ENCODE assay signal across 8 cellular contexts in the genomic region with DNA sequence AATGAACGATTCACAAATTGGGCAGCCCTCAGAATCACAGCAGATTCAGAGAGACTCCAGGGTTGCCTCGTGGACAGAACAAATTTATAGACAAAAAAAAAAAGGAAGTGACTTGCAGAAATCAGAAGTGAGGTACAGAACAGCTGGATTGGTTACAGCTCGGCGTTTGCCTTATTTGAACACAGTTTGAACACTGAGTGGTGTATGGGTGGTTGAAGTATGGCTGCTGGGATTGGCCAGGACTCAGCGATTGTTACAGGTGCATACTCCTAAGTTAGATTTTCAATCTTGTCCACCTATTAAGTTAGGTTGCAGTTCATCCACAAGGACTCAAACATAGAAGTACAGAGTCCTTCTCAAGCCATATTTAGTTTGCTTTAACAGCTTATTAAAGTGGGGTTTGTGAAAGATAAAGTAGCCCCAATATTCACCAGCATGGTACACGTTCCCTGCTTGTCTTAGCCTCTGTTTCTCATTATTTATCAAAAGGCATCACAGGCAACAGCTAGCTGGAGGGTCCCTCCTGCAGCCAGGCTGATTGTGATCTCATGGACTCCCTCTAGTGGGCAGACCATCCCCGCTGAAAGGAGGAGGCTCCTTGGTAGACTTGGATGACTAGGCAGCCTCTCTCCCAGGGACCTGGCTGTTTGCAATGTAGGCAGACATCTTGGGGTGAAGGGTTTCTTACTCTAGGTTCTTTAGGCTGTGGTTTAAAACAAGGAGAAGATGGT.
DNase-seq lines count a peak whose midpoint lies in the region; ATAC-seq and TF ChIP-seq lines count a peak whose summit lies in the region.

No MANE protein-coding gene starts in this region.

- DNase-seq in GDM1 (lab: John Stamatoyannopoulos, UW) (peak; percentile 56), HS-27A (ENCODE audit: low read depth) (peak; percentile 51), RWPE2 (ENCODE audit: low spot score) (no peak), astrocyte of the spinal cord (ENCODE audit: low read depth, low spot score) (peak; percentile 56), inferior parietal cortex (ENCODE audit: extremely low spot score) (peak; percentile 50), DMS79 (lab: John Stamatoyannopoulos, UW) (no peak), middle frontal gyrus (ENCODE audit: extremely low spot score, low spot score) (no peak)
- DNase-seq in stimulated activated CD4-positive, alpha-beta T cell treated with anti-CD3 and anti-CD28 coated beads, Interleukin-2, amount 100 ng/mL, for 24 hours = peak; percentile 50 to 63

- H3K36me3 ChIP-seq in RWPE2 (ENCODE audit: low read depth) = no peaks in the 10 kb centered on the region; the same call in 1 of the 2 replicates

- ATAC-seq in RWPE2 (ENCODE audit: low read depth) = peak; percentile 85

- no peaks in the 10 kb centered on the region for H3K27me3 ChIP-seq in RWPE2 (ENCODE audit: insufficient read depth, poor library complexity, severe bottlenecking)

- peaks cover 12% of the 10 kb centered on the region for H3K9me3 ChIP-seq in RWPE2 (ENCODE audit: severe bottlenecking)

- no peak overlapping the region for H3K27ac ChIP-seq in RWPE2 (ENCODE audit: poor library complexity, severe bottlenecking)

- H3K4me3 ChIP-seq in RWPE2 (ENCODE audit: severe bottlenecking) (no peak overlapping the region), astrocyte of the spinal cord (ENCODE audit: low read depth, low read length) (no peak overlapping the region)

- H3K4me1 ChIP-seq in RWPE2 (ENCODE audit: insufficient read depth, poor library complexity, severe bottlenecking) = no peaks in the 10 kb centered on the region

- in situ Hi-C loops in astrocyte of the spinal cord (cut with HindIII; ENCODE audit: low sequenced_read_pairs) = no loop called here

- TF ChIP-seq CTCF in RWPE2 (IDR thresholded peaks at IDR 0.05; ENCODE audit: poor library complexity, severe bottlenecking) (peak; percentile 65), astrocyte of the spinal cord (IDR thresholded peaks at IDR 0.05; ENCODE audit: low read depth, low read length) (peak; percentile 89)

Comparison
In these comparisons a context has a peak if more than half of its experiments do, and no peak if none do; other contexts are left out.
1. DNase-seq: peak in GDM1 (single experiment), HS-27A (single experiment), astrocyte of the spinal cord (single experiment), inferior parietal cortex (single experiment) and stimulated activated CD4-positive, alpha-beta T cell treated with anti-CD3 and anti-CD28 coated beads, Interleukin-2, amount 100 ng/mL, for 24 hours (2 of 2); none in RWPE2 (single experiment), DMS79 (single experiment) and middle frontal gyrus (single experiment).